21 cellular contexts compared by ENCODE assay signal in genomic region chr2:10016001-10016801, GRCh38. TPM values are rescaled to one million over a fixed set of nuclear protein-coding genes. Genes with fewer than 3 reads are reported as not detected.
DNase-seq lines count a peak whose midpoint lies in the region; ATAC-seq, FAIRE-seq and TF ChIP-seq lines count a peak whose summit lies in the region.
"Had no signal": no experiment of that assay in that cellular context is flagged by ENCODE, and none has a peak within 500 bp of the region (broad histone marks: within the 10 kb centered on the region; RNA-seq: fewer than 3 reads in every experiment).

No MANE protein-coding gene starts in this region.

- no peak overlapping the region for H3K14ac ChIP-seq in IMR-90 (replicated peaks; ENCODE audit: low read depth, low read length)

- H3K79me2 ChIP-seq in GM12878 (ENCODE audit: control insufficient read depth, insufficient read depth, low read length): no peaks in the 10 kb centered on the region

- H3K4me2 ChIP-seq in IMR-90 (ENCODE audit: low read depth, low read length) (no peak overlapping the region), GM12878 (ENCODE audit: control insufficient read depth, insufficient read depth) (no peak overlapping the region)

- H3K9ac ChIP-seq in IMR-90 (ENCODE audit: low read depth, low read length) (no peak overlapping the region), GM12878 (ENCODE audit: control insufficient read depth, insufficient read depth, low read length) (no peak overlapping the region), liver (ENCODE audit: low read depth in 1 of 2, low read length in 2 of 2) (no peak overlapping the region)

- H3K4ac ChIP-seq in IMR-90 (ENCODE audit: low read depth, low read length): no peak overlapping the region

- CTCF ChIA-PET in IMR-90 (lab: Yijun Ruan, JAX) (no interaction called here), GM12878 (lab: Yijun Ruan, JAX) (interaction anchor here (1.6 kb wide), 1 partner anchor 32 kb away, joined by 5 read pairs; no protein-coding TSS in a partner anchor)

- H4K20me1 ChIP-seq in IMR-90 (ENCODE audit: insufficient read depth, low read length): no peaks in the 10 kb centered on the region
- H4K20me1 ChIP-seq in GM12878 (ENCODE audit: control insufficient read depth, insufficient read depth): no peaks in the 10 kb centered on the region

- peaks cover 5% of the 10 kb centered on the region for H3K9me3 ChIP-seq in IMR-90 (ENCODE audit: control insufficient read depth, insufficient read depth, low read length)
- H3K9me3 ChIP-seq in GM12878 (replicated peaks; ENCODE audit: control insufficient read depth, insufficient read depth, low read length): peaks cover 2% of the 10 kb centered on the region; the same call in 1 of the 3 replicates
- H3K9me3 ChIP-seq in liver (ENCODE audit: control insufficient read depth in 4 of 4, low read length in 3 of 4): no peaks in the 10 kb centered on the region
- peaks cover 0 to 3% (median 0%) of the 10 kb centered on the region in 4 donors for H3K9me3 ChIP-seq in sigmoid colon
- no peaks in the 10 kb centered on the region for H3K9me3 ChIP-seq in upper lobe of right lung
- H3K9me3 ChIP-seq: Caco-2, HAP-1, MG63, SJSA1 had no signal

- H4K5ac ChIP-seq in IMR-90 (ENCODE audit: low read depth, low read length): no peak overlapping the region

- H2BK5ac ChIP-seq in IMR-90 (ENCODE audit: low read depth, low read length, poor library complexity, severe bottlenecking): no peak overlapping the region

- TF ChIP-seq POLR2A in IMR-90 (IDR thresholded peaks at IDR 0.05; ENCODE audit: low read depth, low read length) (no peak), GM12878 (IDR thresholded peaks at IDR 0.05; ENCODE audit: low read depth, low read length) (no peak), sigmoid colon (IDR thresholded peaks at IDR 0.05) (no peak)

- H2AFZ ChIP-seq in IMR-90 (replicated peaks; ENCODE audit: low read length, poor library complexity): no peak overlapping the region
- H2AFZ ChIP-seq in GM12878 (ENCODE audit: control insufficient read depth, low read depth, low read length): no peak overlapping the region

- no peak for TF ChIP-seq EP300 in GM12878 (IDR thresholded peaks at IDR 0.05; ENCODE audit: borderline replicate concordance in 1 of 2, control insufficient read depth in 1 of 2, low read depth in 2 of 2, low read length in 2 of 2)
- no peak for TF ChIP-seq EP300 in sigmoid colon (IDR thresholded peaks at IDR 0.05)

- dilution Hi-C loops in IMR-90 (cut with HindIII; ENCODE audit: low sequenced_read_pairs, unreplicated experiment): no loop called here

- H3K79me1 ChIP-seq in IMR-90 (ENCODE audit: low read depth in 1 of 2, low read length in 2 of 2): no peaks in the 10 kb centered on the region

- SMC1A ChIA-PET in GM12878 (lab: Charles Lee; ENCODE audit: uncharacterized antibody, unreplicated experiment): no interaction called here

- DNase-seq in IMR-90 (no peak), GM12878 (ENCODE audit: low read depth, low spot score) (no peak), sigmoid colon (peak; percentile 53), hippocampal formation (lab: John Stamatoyannopoulos, UW) (no peak), upper lobe of right lung (no peak), NCI-H1417 treated with DMSO at 0.1 percent for 48 hours (lab: John Stamatoyannopoulos, UW) (no peak)
- DNase-seq: CD4-positive, CD25-positive, alpha-beta regulatory T cell; EL; Karpas-422; MG63; NCI-H1092; NCI-H187 treated with DMSO at 0.1 percent for 48 hours; NCI-H446 treated with DMSO at 0.1 percent for 48 hours; NCI-H748 treated with DMSO at 0.1 percent for 48 hours; OCI-M1 had no signal

- no peak overlapping the region for H2BK20ac ChIP-seq in IMR-90 (ENCODE audit: low read depth, low read length)

- no peak overlapping the region for H3K18ac ChIP-seq in IMR-90 (ENCODE audit: low read depth, low read length)

- H2AK5ac ChIP-seq in IMR-90 (ENCODE audit: low read depth, low read length): 0 out of 2 replicates have a peak overlapping the region, but pooled peaks have one; percentile 39

- no peak overlapping the region for H3K23ac ChIP-seq in IMR-90 (ENCODE audit: low read depth, low read length)

- H2BK15ac ChIP-seq in IMR-90 (ENCODE audit: low read depth, low read length): no peak overlapping the region

- H3K36me3 ChIP-seq in IMR-90 (ENCODE audit: control insufficient read depth, insufficient read depth, low read length) (no peaks in the 10 kb centered on the region), GM12878 (ENCODE audit: control insufficient read depth in 2 of 2, insufficient read depth in 2 of 2, low read length in 1 of 2) (no peaks in the 10 kb centered on the region), liver (ENCODE audit: control insufficient read depth in 4 of 4, insufficient read depth in 3 of 4, low read depth in 1 of 4, low read length in 3 of 4) (no peaks in the 10 kb centered on the region), sigmoid colon (no peaks in the 10 kb centered on the region), upper lobe of right lung (no peaks in the 10 kb centered on the region)
- H3K36me3 ChIP-seq: HAP-1, MG63, SJSA1 had no signal

- in situ Hi-C loops in IMR-90 (cut with MboI; ENCODE audit: low sequenced_read_pairs) (no loop called here), GM12878 (cut with MboI) (no loop called here)

- no peak overlapping the region for H4K91ac ChIP-seq in IMR-90 (ENCODE audit: insufficient read depth, low read depth, low read length)

- H3K9me1 ChIP-seq in IMR-90 (ENCODE audit: insufficient read depth, low read length): 0 out of 2 replicates have a peak, but pooled peaks cover 6% of the 10 kb centered on the region

- TF ChIP-seq CTCF in IMR-90 (conservative IDR thresholded peaks at IDR 0.05; ENCODE audit: low read depth, low read length) (no peak), GM12878 (IDR thresholded peaks at IDR 0.05 in 2 of 3, conservative IDR thresholded peaks at IDR 0.05 in 1 of 3; ENCODE audit: control insufficient read depth in 2 of 3, extremely low read depth in 1 of 3, insufficient read depth in 1 of 3, low read depth in 3 of 3, low read length in 3 of 3) (no peak), liver (IDR thresholded peaks at IDR 0.05; ENCODE audit: low read depth, low read length, missing input control) (no peak), sigmoid colon (IDR thresholded peaks at IDR 0.05) (no peak), upper lobe of right lung (IDR thresholded peaks at IDR 0.05) (no peak)

- RAD21 ChIA-PET in GM12878 (lab: Charles Lee; ENCODE audit: unreplicated experiment): no interaction called here

- intact Hi-C loops in IMR-90 (cut with micrococcal nuclease) (no loop called here), GM12878 (cut with micrococcal nuclease; ENCODE audit: unreplicated experiment) (no loop called here), sigmoid colon (cut with DNase I) (no loop called here), upper lobe of right lung (cut with DNase I) (no loop called here)

- H3K27ac ChIP-seq in IMR-90 (ENCODE audit: insufficient read depth, low read length): no peak overlapping the region
- no peak overlapping the region for H3K27ac ChIP-seq in GM12878 (ENCODE audit: control insufficient read depth, insufficient read depth)
- peak overlapping the region; percentile 64 to 72 for H3K27ac ChIP-seq in liver (ENCODE audit: low read depth in 1 of 2, low read length in 2 of 2)
- no peak overlapping the region for H3K27ac ChIP-seq in sigmoid colon
- H3K27ac ChIP-seq in upper lobe of right lung: no peak overlapping the region
- H3K27ac ChIP-seq: RWPE1, SJSA1 had no signal

- peaks cover 2% of the 10 kb centered on the region; the same call in 1 of the 2 replicates for H3K4me1 ChIP-seq in IMR-90 (ENCODE audit: control insufficient read depth, insufficient read depth, low read length)
- no peaks in the 10 kb centered on the region for H3K4me1 ChIP-seq in GM12878 (ENCODE audit: control insufficient read depth, insufficient read depth, low read length)
- H3K4me1 ChIP-seq in liver (ENCODE audit: control insufficient read depth in 4 of 4, insufficient read depth in 4 of 4, low read length in 3 of 4): peaks cover 14 to 35% (median 28%) of the 10 kb centered on the region in 4 donors
- no peaks in the 10 kb centered on the region for H3K4me1 ChIP-seq in sigmoid colon
- H3K4me1 ChIP-seq in upper lobe of right lung: peaks cover 8% of the 10 kb centered on the region
- H3K4me1 ChIP-seq: Caco-2, HAP-1, SJSA1 had no signal

- no peak for TF ChIP-seq RAD21 in IMR-90 (IDR thresholded peaks at IDR 0.05; ENCODE audit: low read length)
- TF ChIP-seq RAD21 in GM12878 (IDR thresholded peaks at IDR 0.05; ENCODE audit: insufficient read depth, low read depth, low read length): no peak
- no peak for TF ChIP-seq RAD21 in liver (IDR thresholded peaks at IDR 0.05)

- no peak overlapping the region for H4K8ac ChIP-seq in IMR-90 (ENCODE audit: low read depth in 2 of 2, low read length in 2 of 2)

- H3K27me3 ChIP-seq in IMR-90 (ENCODE audit: control insufficient read depth, insufficient read depth, low read length) (peaks cover 5% of the 10 kb centered on the region; the same call in 1 of the 2 replicates), GM12878 (replicated peaks in 1 of 2; ENCODE audit: control insufficient read depth in 2 of 2, insufficient read depth in 2 of 2, low read length in 1 of 2) (no peaks in the 10 kb centered on the region; a peak in 1 of 4 replicates), liver (ENCODE audit: control insufficient read depth in 4 of 4, insufficient read depth in 4 of 4, low read length in 3 of 4) (no peaks in the 10 kb centered on the region), sigmoid colon (no peaks in the 10 kb centered on the region), upper lobe of right lung (no peaks in the 10 kb centered on the region)
- H3K27me3 ChIP-seq: MG63, SJSA1 had no signal

- POLR2A ChIA-PET in IMR-90 (lab: Charles Lee; ENCODE audit: unreplicated experiment): no interaction called here
- POLR2A ChIA-PET in GM12878 (lab: Charles Lee): no interaction called here

- no peak overlapping the region for H2BK120ac ChIP-seq in IMR-90 (ENCODE audit: low read depth, low read length)

- FAIRE-seq in GM12878 (lab: Jason Lieb, UNC): no peak

- no TSS peak for BruUV-seq in IMR-90 (replicated peaks; lab: Mats Ljungman, UMichigan)
- BruUV-seq in GM12878 (replicated peaks; lab: Mats Ljungman, UMichigan): no TSS peak

- H3K56ac ChIP-seq in IMR-90 (ENCODE audit: extremely low read depth, insufficient read depth, low read length): no peak overlapping the region

- 95% methylated on average over 20 of the region's 35 CpGs; no CpG with 5 or more reads in 1 of the 2 experiments for WGBS in IMR-90 (ENCODE audit: extremely low coverage in 2 of 2, insufficient read length in 1 of 2), 2 experiments
- WGBS in GM12878 (ENCODE audit: insufficient coverage, insufficient replicate concordance, low lambda C conversion rate, missing lambda C conversion rate): 84% methylated on average over 35 of the region's 35 CpGs
- 90% methylated on average over 35 of the region's 35 CpGs for WGBS in liver
- 85 to 91% methylated on average over 35 of the region's 35 CpGs for WGBS in sigmoid colon, 2 donors

- no peak overlapping the region for H2AK9ac ChIP-seq in IMR-90 (replicated peaks; ENCODE audit: low read depth, low read length, poor library complexity)

- ATAC-seq in IMR-90 (ENCODE audit: low read depth): no peak
- ATAC-seq in GM12878: no peak
- ATAC-seq in HG02884 (IDR thresholded peaks at IDR 0.05; ENCODE audit: unreplicated experiment): no peak
- no peak for ATAC-seq in upper lobe of right lung

- H3K4me3 ChIP-seq in IMR-90 (ENCODE audit: insufficient read depth, low read depth, low read length) (no peak overlapping the region), GM12878 (no peak overlapping the region), liver (ENCODE audit: low read depth in 1 of 3, low read length in 3 of 3) (no peak overlapping the region), sigmoid colon (no peak overlapping the region), upper lobe of right lung (no peak overlapping the region)
- H3K4me3 ChIP-seq: HAP-1, MG63, SJSA1 had no signal

RNA-seq across cellular contexts. Expression of gene KLF11, which starts 27.1 kb away (rescaled TPM):
- total RNA-seq in IMR-90 (2012; rRNA removed) (2.0 and 2.2 TPM in 2 replicates), GM12878 (2014; rRNA removed) (0.23 and 0.27 TPM in 2 replicates), GM12878 (2014; rRNA removed; fragmentation: Illumina TruSeq; extraction: Trizol) (0.13 and 0.18 TPM in 2 replicates), GM12878 (2021) (0.18 and 0.19 TPM in 2 replicates), liver (10 to 100 TPM; 13.2 to 43.0 TPM), sigmoid colon (10 to 100 TPM; 18.5 to 41.3 (median 29.7) TPM), upper lobe of right lung (45.6 TPM)
- polyA plus RNA-seq in IMR-90 (2012; rRNA removed) (2.4 and 2.5 TPM in 2 replicates), GM12878 (2011; rRNA removed) (0.53 and 0.54 TPM in 2 replicates), GM12878 (2014; fragmentation: Illumina TruSeq; extraction: Trizol) (0.21 and 0.22 TPM in 2 replicates), GM12878 (2014; fragmentation: Nextera tagmentation; extraction: Ambion mirVana) (under 1 TPM; 0.03 to 0.11 TPM), GM12878 (2014; rRNA removed) (0.13 and 0.14 TPM in 2 replicates), GM12878 (2016; fragmentation: Nextera tagmentation; extraction: Ambion mirVana) (under 1 TPM in 1 of 2 experiments, not detected in 1; 0.04 TPM), liver (10 to 100 TPM; 10.5 to 15.8 TPM), sigmoid colon (1 to 10 TPM; 3.9 to 7.2 (median 5.8) TPM)
- polyA plus RNA-seq in IMR-90 (2012; cell fraction: cytosol; rRNA removed): 2.4 TPM in 2 replicates
- polyA plus RNA-seq in IMR-90 (2012; cell fraction: nucleus; rRNA removed; ENCODE audit: low replicate concordance): 2.3 and 3.4 TPM in 2 replicates
- 0.83 and 0.94 TPM in 2 replicates for total RNA-seq in GM12878 (2013; cell fraction: nucleolus; rRNA removed)
- polyA plus RNA-seq in GM12878 (2011; ENCODE audit: low read depth): 0.67 TPM
- polyA plus RNA-seq in GM12878 (2011; cell fraction: cytosol; rRNA removed): 0.40 and 0.74 TPM in 2 replicates
- polyA plus RNA-seq in GM12878 (2011; cell fraction: nucleus; rRNA removed): 0.18 and 0.27 TPM in 2 replicates
- 0.76 and 1.3 TPM in 2 replicates for polyA plus RNA-seq in GM12878 (2012)
- polyA minus RNA-seq in GM12878 (2011; rRNA and poly(A)+ RNA removed): 0.46 and 1.4 TPM in 2 replicates
- polyA minus RNA-seq in GM12878 (2011; cell fraction: cytosol; rRNA and poly(A)+ RNA removed): 0.53 and 0.83 TPM in 2 replicates
- polyA minus RNA-seq in GM12878 (2011; cell fraction: nucleus; rRNA and poly(A)+ RNA removed): 0.12 and 0.48 TPM in 2 replicates

Comparison
In these comparisons a context has a peak if more than half of its experiments do, and no peak if none do; other contexts are left out.
1. H3K27ac ChIP-seq: peak in liver (2 of 2); none in IMR-90 (single experiment), GM12878 (single experiment), sigmoid colon (0 of 4) and upper lobe of right lung (single experiment).